1 cellular context compared by ENCODE assay signal in the genomic region with DNA sequence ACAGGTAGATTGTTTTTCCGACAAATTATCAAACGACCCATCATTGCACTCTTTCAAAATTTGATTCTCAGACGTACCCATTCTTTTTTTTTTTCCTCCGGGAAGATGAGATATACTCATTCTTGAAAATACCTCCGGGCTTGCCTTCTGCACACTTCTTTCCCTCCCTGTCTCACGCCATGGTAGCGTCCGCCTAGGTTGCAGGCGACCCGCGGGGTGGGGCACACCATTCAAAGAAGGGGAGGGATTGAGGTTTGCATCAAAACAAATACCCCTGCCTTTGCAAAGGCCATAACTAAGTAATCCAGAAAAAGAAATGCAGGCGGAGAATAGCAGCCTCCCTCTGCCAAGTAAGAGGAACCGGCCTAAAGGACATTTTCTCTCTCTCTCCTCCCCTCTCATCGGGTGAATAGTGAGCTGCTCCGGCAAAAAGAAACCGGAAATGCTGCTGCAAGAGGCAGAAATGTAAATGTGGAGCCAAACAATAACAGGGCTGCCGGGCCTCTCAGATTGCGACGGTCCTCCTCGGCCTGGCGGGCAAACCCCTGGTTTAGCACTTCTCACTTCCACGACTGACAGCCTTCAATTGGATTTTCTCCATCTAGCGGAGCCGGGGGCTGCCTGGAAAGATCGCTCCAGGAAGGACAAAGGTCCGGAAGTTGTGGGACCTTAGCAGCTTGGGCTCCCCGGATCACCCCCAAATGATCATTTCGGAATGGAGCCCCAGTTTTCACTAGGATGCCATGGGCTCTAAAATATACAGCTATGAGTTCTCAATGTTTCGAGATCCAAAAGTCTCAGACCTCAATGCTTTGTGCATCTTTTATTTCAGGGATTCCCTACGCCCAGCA.
TF ChIP-seq lines count a peak whose summit lies in the region.

No MANE protein-coding gene starts in this region.

TF ChIP-seq in SK-N-SH treated with all-trans-retinoic acid at 6 μM for 48 hours, 23 proteins besides CTCF, POLR2A, EP300 and RAD21 (continued from another document):
- TF ChIP-seq TSHZ2 (CRISPR knock-in tag; IDR thresholded peaks at IDR 0.05) = no peak
- TF ChIP-seq, protein P1, sequence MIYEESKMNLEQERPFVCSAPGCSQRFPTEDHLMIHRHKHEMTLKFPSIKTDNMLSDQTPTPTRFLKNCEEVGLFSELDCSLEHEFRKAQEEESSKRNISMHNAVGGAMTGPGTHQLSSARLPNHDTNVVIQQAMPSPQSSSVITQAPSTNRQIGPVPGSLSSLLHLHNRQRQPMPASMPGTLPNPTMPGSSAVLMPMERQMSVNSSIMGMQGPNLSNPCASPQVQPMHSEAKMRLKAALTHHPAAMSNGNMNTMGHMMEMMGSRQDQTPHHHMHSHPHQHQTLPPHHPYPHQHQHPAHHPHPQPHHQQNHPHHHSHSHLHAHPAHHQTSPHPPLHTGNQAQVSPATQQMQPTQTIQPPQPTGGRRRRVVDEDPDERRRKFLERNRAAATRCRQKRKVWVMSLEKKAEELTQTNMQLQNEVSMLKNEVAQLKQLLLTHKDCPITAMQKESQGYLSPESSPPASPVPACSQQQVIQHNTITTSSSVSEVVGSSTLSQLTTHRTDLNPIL (CRISPR knock-in tag; IDR thresholded peaks at IDR 0.05; ENCODE audit: low read depth) = no peak
